Comparison of ENCODE assay signal across 8 cellular contexts in genomic region chr12:546920-547845, GRCh38.
A peak's percentile ranks its signal among the peaks of the same experiment; 100 is the strongest.
DNase-seq lines count a peak whose midpoint lies in the region; ATAC-seq and TF ChIP-seq lines count a peak whose summit lies in the region.

No MANE protein-coding gene starts in this region.

- intact Hi-C loops in left colon (cut with DNase I, micrococcal nuclease), result loop anchor here (5.0 kb wide), 2 partner anchors 100 to 105 kb away; no protein-coding TSS in a partner anchor

- TF ChIP-seq CTCF in 22Rv1 (IDR thresholded peaks at IDR 0.05) (peak; percentile 99), GM12875 (IDR thresholded peaks at IDR 0.05; ENCODE audit: borderline replicate concordance, insufficient read depth, low read depth, low read length) (peak; percentile 99), cardiac fibroblast (IDR thresholded peaks at IDR 0.05; ENCODE audit: low read depth, low read length) (peak; percentile 99)

- H3K4me3 ChIP-seq in GM12875 (ENCODE audit: low read depth, low read length), result no peak overlapping the region
- H3K4me3 ChIP-seq in cardiac fibroblast (replicated peaks in 1 of 2; ENCODE audit: low read depth in 2 of 2, low read length in 2 of 2), result no peak overlapping the region

- no peak overlapping the region for H3K27ac ChIP-seq in 22Rv1

- ATAC-seq in left colon (peak; percentile 83), GM21723 (IDR thresholded peaks at IDR 0.05; ENCODE audit: unreplicated experiment) (no peak)

- DNase-seq in NCI-H1694 treated with DMSO at 0.1 percent for 48 hours (lab: John Stamatoyannopoulos, UW), result peak; percentile 71
- peak; percentile 32 to 58 (median 47) for DNase-seq in activated CD4-positive, CD25-positive, alpha-beta regulatory T cell (lab: John Stamatoyannopoulos, UW)
- peak; percentile 56 to 59 for DNase-seq in cardiac fibroblast (ENCODE audit: low read depth in 2 of 2)
- peak; percentile 48 to 70 for DNase-seq in left colon
- peak; percentile 69 for DNase-seq in stimulated activated CD4-positive, alpha-beta T cell treated with anti-CD3 and anti-CD28 coated beads, Interleukin-4, amount 100 ng/mL, for 24 hours
